Comparison of ENCODE assay signal across 1 cellular context in the genomic region with DNA sequence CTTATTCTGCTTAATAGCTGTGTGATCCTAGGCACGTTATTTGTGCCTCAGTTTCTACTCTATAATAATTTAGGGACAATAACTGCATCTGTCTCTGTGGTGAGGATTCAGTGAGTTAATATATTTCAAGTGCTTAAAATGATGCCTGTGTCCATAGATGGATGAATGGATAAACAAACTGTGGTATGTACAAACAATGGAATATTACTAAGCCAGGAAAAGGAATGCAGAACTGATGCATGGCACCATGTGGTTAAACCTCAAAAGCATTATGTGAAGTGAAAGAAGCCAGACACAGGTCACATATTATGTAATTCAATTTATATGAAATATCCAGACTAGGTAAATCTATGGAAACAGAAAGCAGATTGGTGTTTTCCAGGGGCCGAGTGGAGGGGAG.
TF ChIP-seq lines count a peak whose summit lies in the region.

No MANE protein-coding gene starts in this region.

TF ChIP-seq in SK-N-SH, 30 proteins besides CTCF, POLR2A, EP300 and RAD21 (continued from another document):
- TF ChIP-seq RCOR1 (IDR thresholded peaks at IDR 0.05; ENCODE audit: low read length), result no peak
- no peak for TF ChIP-seq ELF1 (IDR thresholded peaks at IDR 0.05)
- no peak for TF ChIP-seq MXI1 (IDR thresholded peaks at IDR 0.05; ENCODE audit: low read depth, low read length)
- no peak for TF ChIP-seq NFIC (IDR thresholded peaks at IDR 0.05; ENCODE audit: borderline replicate concordance)
- TF ChIP-seq, protein P1, sequence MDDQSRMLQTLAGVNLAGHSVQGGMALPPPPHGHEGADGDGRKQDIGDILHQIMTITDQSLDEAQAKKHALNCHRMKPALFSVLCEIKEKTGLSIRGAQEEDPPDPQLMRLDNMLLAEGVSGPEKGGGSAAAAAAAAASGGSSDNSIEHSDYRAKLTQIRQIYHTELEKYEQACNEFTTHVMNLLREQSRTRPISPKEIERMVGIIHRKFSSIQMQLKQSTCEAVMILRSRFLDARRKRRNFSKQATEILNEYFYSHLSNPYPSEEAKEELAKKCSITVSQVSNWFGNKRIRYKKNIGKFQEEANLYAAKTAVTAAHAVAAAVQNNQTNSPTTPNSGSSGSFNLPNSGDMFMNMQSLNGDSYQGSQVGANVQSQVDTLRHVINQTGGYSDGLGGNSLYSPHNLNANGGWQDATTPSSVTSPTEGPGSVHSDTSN (IDR thresholded peaks at IDR 0.05), result no peak
- TF ChIP-seq, protein P2, sequence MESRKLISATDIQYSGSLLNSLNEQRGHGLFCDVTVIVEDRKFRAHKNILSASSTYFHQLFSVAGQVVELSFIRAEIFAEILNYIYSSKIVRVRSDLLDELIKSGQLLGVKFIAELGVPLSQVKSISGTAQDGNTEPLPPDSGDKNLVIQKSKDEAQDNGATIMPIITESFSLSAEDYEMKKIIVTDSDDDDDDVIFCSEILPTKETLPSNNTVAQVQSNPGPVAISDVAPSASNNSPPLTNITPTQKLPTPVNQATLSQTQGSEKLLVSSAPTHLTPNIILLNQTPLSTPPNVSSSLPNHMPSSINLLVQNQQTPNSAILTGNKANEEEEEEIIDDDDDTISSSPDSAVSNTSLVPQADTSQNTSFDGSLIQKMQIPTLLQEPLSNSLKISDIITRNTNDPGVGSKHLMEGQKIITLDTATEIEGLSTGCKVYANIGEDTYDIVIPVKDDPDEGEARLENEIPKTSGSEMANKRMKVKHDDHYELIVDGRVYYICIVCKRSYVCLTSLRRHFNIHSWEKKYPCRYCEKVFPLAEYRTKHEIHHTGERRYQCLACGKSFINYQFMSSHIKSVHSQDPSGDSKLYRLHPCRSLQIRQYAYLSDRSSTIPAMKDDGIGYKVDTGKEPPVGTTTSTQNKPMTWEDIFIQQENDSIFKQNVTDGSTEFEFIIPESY (IDR thresholded peaks at IDR 0.05; ENCODE audit: borderline replicate concordance, low read depth), result no peak
- no peak for TF ChIP-seq SMC3 (IDR thresholded peaks at IDR 0.05; ENCODE audit: low read depth, low read length)
- TF ChIP-seq EZH2phosphoT487 (IDR thresholded peaks at IDR 0.05; ENCODE audit: borderline replicate concordance, low read depth), result no peak
